Comparison of ENCODE assay signal across 23 cellular contexts in genomic region chr3:190305406-190305805, GRCh38. TPM values are rescaled to one million over a fixed set of nuclear protein-coding genes. Genes with fewer than 3 reads are reported as not detected.
DNase-seq lines count a peak whose midpoint lies in the region; ATAC-seq, FAIRE-seq and TF ChIP-seq lines count a peak whose summit lies in the region.
"Had no signal": no experiment of that assay in that cellular context is flagged by ENCODE, and none has a peak within 500 bp of the region (broad histone marks: within the 10 kb centered on the region; RNA-seq: fewer than 3 reads in every experiment).

No MANE protein-coding gene starts in this region.

- peaks cover 1% of the 10 kb centered on the region for H3K79me2 ChIP-seq in hepatocyte
- H3K79me2 ChIP-seq: parathyroid adenoma had no signal

- H3K4me3 Mint-ChIP-seq in HFFc6: no peak overlapping the region
- H3K4me3 Mint-ChIP-seq in activated T-helper 17 cell treated with anti-CD3 and anti-CD28 coated beads, Interleukin-2, amount 50 U/mL, for 72 hours: no peak overlapping the region
- H3K4me3 Mint-ChIP-seq: CD8-positive, alpha-beta memory T cell; nephron had no signal

- no peak overlapping the region for H3K27ac ChIP-seq in brain microvascular endothelial cell
- H3K27ac ChIP-seq in hepatocyte: peak overlapping the region; percentile 96
- H3K27ac ChIP-seq in caudate nucleus (ENCODE audit: low read depth, low read length): no peak overlapping the region
- H3K27ac ChIP-seq: parathyroid adenoma, SJCRH30, thyroid gland had no signal

- ATAC-seq in GM18498 (IDR thresholded peaks at IDR 0.05; ENCODE audit: unreplicated experiment): no peak
- ATAC-seq in activated T-helper 17 cell treated with anti-CD3 and anti-CD28 coated beads, Interleukin-2, amount 50 U/mL, for 72 hours (replicated peaks): no peak

- no peaks in the 10 kb centered on the region for H3K9me3 Mint-ChIP-seq in HFFc6
- H3K9me3 Mint-ChIP-seq in activated T-helper 17 cell treated with anti-CD3 and anti-CD28 coated beads, Interleukin-2, amount 50 U/mL, for 72 hours: no peaks in the 10 kb centered on the region
- H3K9me3 Mint-ChIP-seq: activated naive CD8-positive, alpha-beta T cell treated with anti-CD3 and anti-CD28 coated beads, Interleukin-2, amount 50 U/mL, for 24 hours; CD8-positive, alpha-beta memory T cell; nephron had no signal

- in situ Hi-C loops in brain microvascular endothelial cell (cut with HindIII; ENCODE audit: low pct_ligation_motif_present, low sequenced_read_pairs): no loop called here

- H3K4me2 ChIP-seq in hepatocyte: peak overlapping the region; percentile 48

- H3K27me3 ChIP-seq in brain microvascular endothelial cell (replicated peaks) (no peaks in the 10 kb centered on the region), hepatocyte (no peaks in the 10 kb centered on the region)
- H3K27me3 ChIP-seq: SJCRH30, thyroid gland had no signal

- H3K9me2 ChIP-seq in hepatocyte (replicated peaks; ENCODE audit: insufficient read depth): no peaks in the 10 kb centered on the region

- H3K4me3 ChIP-seq in AG10803 (ENCODE audit: low read length) (no peak overlapping the region), brain microvascular endothelial cell (ENCODE audit: low read depth, low read length) (no peak overlapping the region), hepatocyte (no peak overlapping the region)
- H3K4me3 ChIP-seq: SJCRH30, thyroid gland had no signal

- no peak overlapping the region for H3K27ac Mint-ChIP-seq in HFFc6
- H3K27ac Mint-ChIP-seq in activated T-helper 17 cell treated with anti-CD3 and anti-CD28 coated beads, Interleukin-2, amount 50 U/mL, for 72 hours: no peak overlapping the region
- H3K27ac Mint-ChIP-seq: CD8-positive, alpha-beta memory T cell; nephron had no signal

- H4K20me1 ChIP-seq in hepatocyte (ENCODE audit: insufficient read depth, poor library complexity, severe bottlenecking): no peaks in the 10 kb centered on the region

- H3K9me3 ChIP-seq in hepatocyte (ENCODE audit: low read depth): no peaks in the 10 kb centered on the region
- H3K9me3 ChIP-seq: SJCRH30, thyroid gland had no signal

- H3K36me3 ChIP-seq in brain microvascular endothelial cell (replicated peaks) (no peaks in the 10 kb centered on the region), hepatocyte (replicated peaks; ENCODE audit: insufficient read depth, low read depth) (no peaks in the 10 kb centered on the region)
- H3K36me3 ChIP-seq: SJCRH30, thyroid gland had no signal

- no peak for TF ChIP-seq POLR2A in GM12892 (IDR thresholded peaks at IDR 0.05; ENCODE audit: low read depth, low read length)

- peaks cover 29% of the 10 kb centered on the region for H3K4me1 ChIP-seq in hepatocyte (ENCODE audit: insufficient read depth)
- H3K4me1 ChIP-seq: parathyroid adenoma, thyroid gland had no signal

- H3K27me3 Mint-ChIP-seq in HFFc6 (ENCODE audit: insufficient read depth): no peaks in the 10 kb centered on the region; the same call in 1 of the 2 replicates
- H3K27me3 Mint-ChIP-seq in activated T-helper 17 cell treated with anti-CD3 and anti-CD28 coated beads, Interleukin-2, amount 50 U/mL, for 72 hours: peaks cover 8% of the 10 kb centered on the region

- TF ChIP-seq CTCF in AG10803 (conservative IDR thresholded peaks at IDR 0.05; ENCODE audit: low read length) (no peak), HFFc6 (IDR thresholded peaks at IDR 0.05) (no peak), brain microvascular endothelial cell (IDR thresholded peaks at IDR 0.05; ENCODE audit: low read depth, low read length, missing control alignments) (no peak), hepatocyte (IDR thresholded peaks at IDR 0.05; ENCODE audit: poor library complexity) (no peak)

- H3K4me1 Mint-ChIP-seq in HFFc6 (ENCODE audit: low read depth): peaks cover 17% of the 10 kb centered on the region
- peaks cover 6% of the 10 kb centered on the region for H3K4me1 Mint-ChIP-seq in activated T-helper 17 cell treated with anti-CD3 and anti-CD28 coated beads, Interleukin-2, amount 50 U/mL, for 72 hours
- H3K4me1 Mint-ChIP-seq: nephron had no signal

- no peak for FAIRE-seq in GM12892 (lab: Jason Lieb, UNC)

- H3K36me3 Mint-ChIP-seq in HFFc6 (ENCODE audit: low read depth): no peaks in the 10 kb centered on the region
- H3K36me3 Mint-ChIP-seq in activated T-helper 17 cell treated with anti-CD3 and anti-CD28 coated beads, Interleukin-2, amount 50 U/mL, for 72 hours (ENCODE audit: low read depth): no peaks in the 10 kb centered on the region
- H3K36me3 Mint-ChIP-seq: CD8-positive, alpha-beta memory T cell had no signal

- DNase-seq in AG10803 (ENCODE audit: low read depth) (peak; percentile 46), HFFc6 (peak; percentile 3), brain microvascular endothelial cell (peak; percentile 52), hepatocyte (ENCODE audit: low spot score) (no peak), caudate nucleus (lab: John Stamatoyannopoulos, UW) (no peak), GM12892 (ENCODE audit: insufficient read length) (no peak)
- DNase-seq: activated CD4-positive, alpha-beta T cell treated with anti-CD3 and anti-CD28 coated beads, Interleukin-2, amount 50 U/mL, for 1 hour; activated CD8-positive, alpha-beta memory T cell treated with anti-CD3 and anti-CD28 coated beads, Interleukin-2, amount 50 U/mL, for 4 hours; activated effector memory CD4-positive, alpha-beta T cell treated with anti-CD3 and anti-CD28 coated beads, Interleukin-2, amount 50 U/mL, for 16 hours; activated naive CD8-positive, alpha-beta T cell treated with anti-CD3 and anti-CD28 coated beads, Interleukin-2, amount 50 U/mL, for 24 hours; CD8-positive, alpha-beta memory T cell; DND-41; midbrain; NCI-H1417; NCI-H69; SJCRH30; stimulated activated naive CD4-positive, alpha-beta T cell treated with Interleukin-2 at 50 U/mL for 16 hours; T-helper 1 cell; thyroid gland had no signal

- no peak overlapping the region for H2AFZ ChIP-seq in hepatocyte
- H2AFZ ChIP-seq: parathyroid adenoma had no signal

RNA-seq across cellular contexts. Expression of gene CLDN1, which starts 16.8 kb away (rescaled TPM):
- under 1 TPM; 0.61 to 0.85 (median 0.79) TPM for total RNA-seq in HFFc6 (2021; fragmentation: NEBNext Ultra II Directional; extraction: Animal tissue kit (Norgen Biotek cat#: 25700))
- 106 and 123 TPM in 2 replicates for total RNA-seq in hepatocyte
- polyA plus RNA-seq in hepatocyte: 45.3 and 46.9 TPM in 2 replicates
- 0.59 TPM for polyA plus RNA-seq in GM12892 (2012; ENCODE audit: missing spikeins)
- total RNA-seq in activated T-helper 17 cell treated with anti-CD3 and anti-CD28 coated beads, Interleukin-2, amount 50 U/mL, for 72 hours: under 1 TPM; 0.11 to 0.61 TPM
- polyA plus RNA-seq: CD8-positive, alpha-beta memory T cell had no signal

Comparison
In these comparisons a context has a peak if more than half of its experiments do, and no peak if none do; other contexts are left out.
1. DNase-seq: peak in AG10803 (single experiment), HFFc6 (single experiment) and brain microvascular endothelial cell (single experiment); none in hepatocyte (single experiment), caudate nucleus (0 of 61) and GM12892 (single experiment).
2. RNA of gene CLDN1, which starts 16.8 kb away (total RNA-seq): 106 to 123 TPM in hepatocyte; 0.61 to 0.85 TPM in HFFc6 and 0.11 to 0.61 TPM in activated T-helper 17 cell treated with anti-CD3 and anti-CD28 coated beads, Interleukin-2, amount 50 U/mL, for 72 hours; every median in the first group is over 10 times any median in the second.